ENCODE assay signal across 8 cellular contexts in genomic region chr22:38218661-38219331, GRCh38. TPM values are rescaled to one million over a fixed set of nuclear protein-coding genes. Genes with fewer than 3 reads are reported as not detected.
DNase-seq lines count a peak whose midpoint lies in the region; ATAC-seq and TF ChIP-seq lines count a peak whose summit lies in the region.

No MANE protein-coding gene starts in this region.

- POLR2A ChIA-PET in PC-3 (lab: Charles Lee; ENCODE audit: unreplicated experiment) = interaction anchor here (0.5 to 0.7 kb wide), 5 partner anchors 10 to 487 kb away, joined by 3 to 10 read pairs (median 3); partner anchors contain the start of gene MICALL1

- H3K27me3 ChIP-seq in PC-3 (ENCODE audit: low read length) = no peaks in the 10 kb centered on the region

- peak overlapping the region; percentile 49 for H3K4me2 ChIP-seq in PC-3 (ENCODE audit: low read length)

- no peaks in the 10 kb centered on the region for H3K27me3 Mint-ChIP-seq in chondrocyte (ENCODE audit: low read depth)

- H3K4me3 Mint-ChIP-seq in chondrocyte (ENCODE audit: unreplicated experiment) = no peak overlapping the region

- CTCF ChIA-PET in PC-3 (lab: Charles Lee) = interaction anchor here (0.8 kb wide), 1 partner anchor 167 kb away, joined by 4 read pairs; no protein-coding TSS in a partner anchor

- no peak overlapping the region for H3K4me3 ChIP-seq in PC-3 (ENCODE audit: low read length)

- peaks cover 8% of the 10 kb centered on the region for H3K36me3 ChIP-seq in PC-3 (ENCODE audit: low read depth, low read length)

- peak overlapping the region; percentile 93 for H3K27ac ChIP-seq in PC-3 (ENCODE audit: low read length)

- intact Hi-C loops in PC-3 (cut with micrococcal nuclease) = loop anchor here (10.0 kb wide), 1 partner anchor 104 kb away; the partner anchor contains the start of gene BAIAP2L2

- no peaks in the 10 kb centered on the region for H3K9me3 ChIP-seq in PC-3 (ENCODE audit: low read length)

- peaks cover 21% of the 10 kb centered on the region for H3K4me1 ChIP-seq in PC-3 (ENCODE audit: insufficient read depth, low read length)

- peak overlapping the region; percentile 88 for H3K9ac ChIP-seq in PC-3 (ENCODE audit: low read length)

- H3K36me3 Mint-ChIP-seq in chondrocyte (ENCODE audit: low read depth) = peaks cover 17% of the 10 kb centered on the region

- H3K9me2 ChIP-seq in PC-3 (replicated peaks; ENCODE audit: low read length) = no peaks in the 10 kb centered on the region

- H3K27ac Mint-ChIP-seq in chondrocyte (ENCODE audit: unreplicated experiment) = peak overlapping the region; percentile 93

- no peaks in the 10 kb centered on the region for H4K20me1 ChIP-seq in PC-3 (ENCODE audit: low read length)

- H3K79me2 ChIP-seq in PC-3 (ENCODE audit: low read length) = no peaks in the 10 kb centered on the region

- TSS peak; percentile 30 for BruUV-seq in PC-3 (replicated peaks; lab: Mats Ljungman, UMichigan)

- TF ChIP-seq CTCF in PC-3 (conservative IDR thresholded peaks at IDR 0.05; ENCODE audit: low read depth, low read length) = no peak
- no peak for TF ChIP-seq CTCF in chondrocyte (IDR thresholded peaks at IDR 0.05)

- no peaks in the 10 kb centered on the region for H3K9me3 Mint-ChIP-seq in chondrocyte (ENCODE audit: low read depth)

- ATAC-seq in PC-3 = peak; percentile 87
- peak; percentile 8 for ATAC-seq in left lobe of liver
- no peak for ATAC-seq in HG02798 (IDR thresholded peaks at IDR 0.05; ENCODE audit: poor library complexity, unreplicated experiment)

- DNase-seq in CD1c-positive myeloid dendritic cell (ENCODE audit: extremely low spot score) = peak; percentile 85
- peak; percentile 88 for DNase-seq in PC-3
- DNase-seq in chondrocyte (ENCODE audit: low spot score) = no peak
- DNase-seq in left lobe of liver (ENCODE audit: low spot score) = no peak
- DNase-seq in stimulated activated CD8-positive, alpha-beta memory T cell treated with anti-CD3 and anti-CD28 coated beads, Interleukin-12 subunit alpha, Interleukin-12 subunit beta, amount 100 ng/mL, for 4 hours (ENCODE audit: low read depth) = peak; percentile 24
- DNase-seq in middle frontal gyrus (ENCODE audit: extremely low spot score, low spot score) = no peak
- no peak for DNase-seq in midbrain (lab: John Stamatoyannopoulos, UW)

- H2AFZ ChIP-seq in PC-3 (ENCODE audit: low read length) = no peak overlapping the region

- H3K4me1 Mint-ChIP-seq in chondrocyte (ENCODE audit: low read depth) = peaks cover 57% of the 10 kb centered on the region

- no peaks in the 10 kb centered on the region for H3F3A ChIP-seq in PC-3 (ENCODE audit: low read length, unreplicated experiment)

RNA-seq across cellular contexts. Expression of gene MAFF, which starts 17.0 kb away (rescaled TPM):
- 72.6 and 112 TPM in 2 replicates for total RNA-seq in PC-3 (2014; rRNA removed)
- 1.7 to 9.9 TPM (median 8.5 TPM) in 3 replicates for total RNA-seq in chondrocyte
- total RNA-seq in left lobe of liver = 2.5 TPM

RNA-seq across cellular contexts. Expression of gene PLA2G6, which starts 37.2 kb away (rescaled TPM):
- 6.0 and 6.3 TPM in 2 replicates for total RNA-seq in PC-3 (2014; rRNA removed)
- 16.3 to 30.2 TPM (median 21.0 TPM) in 3 replicates for total RNA-seq in chondrocyte
- total RNA-seq in left lobe of liver = 32.1 TPM

RNA-seq across cellular contexts. Expression of gene TMEM184B, which starts 54.0 kb away (rescaled TPM):
- total RNA-seq in PC-3 (2014; rRNA removed) = 37.5 and 43.8 TPM in 2 replicates
- 117 to 121 TPM (median 121 TPM) in 3 replicates for total RNA-seq in chondrocyte
- total RNA-seq in left lobe of liver = 11.7 TPM

Comparison
In these comparisons a context has a peak if more than half of its experiments do, and no peak if none do; other contexts are left out.
1. DNase-seq: peak in CD1c-positive myeloid dendritic cell (single experiment), PC-3 (single experiment) and stimulated activated CD8-positive, alpha-beta memory T cell treated with anti-CD3 and anti-CD28 coated beads, Interleukin-12 subunit alpha, Interleukin-12 subunit beta, amount 100 ng/mL, for 4 hours (single experiment); none in chondrocyte (single experiment), left lobe of liver (single experiment), middle frontal gyrus (single experiment) and midbrain (single experiment).